1 cellular context compared by ENCODE assay signal in genomic region chr20:50374541-50375078, GRCh38.
A peak's percentile ranks its signal among the peaks of the same experiment; 100 is the strongest.
TF ChIP-seq lines count a peak whose summit lies in the region.

No MANE protein-coding gene starts in this region.

TF ChIP-seq in A549, 52 proteins besides CTCF, POLR2A, EP300 and RAD21 (continued from another document):
- TF ChIP-seq REST (IDR thresholded peaks at IDR 0.05) (peak; percentile 33; the same call in 1 of the 2 replicates), FOSL2 (IDR thresholded peaks at IDR 0.05) (no peak), FOSL2 (CRISPR knock-in tag; IDR thresholded peaks at IDR 0.05) (0 out of 2 replicates have a peak, but pooled peaks have one; percentile 6)
